29 cellular contexts compared by ENCODE assay signal in genomic region chr9:18368206-18368605, GRCh38.
"Had no signal": no experiment of that assay in that cellular context is flagged by ENCODE, and none has a peak within 500 bp of the region (broad histone marks: within the 10 kb centered on the region; RNA-seq: fewer than 3 reads in every experiment).

No MANE protein-coding gene starts in this region.

- H3K36me3 Mint-ChIP-seq: activated CD8-positive, alpha-beta memory T cell treated with anti-CD3 and anti-CD28 coated beads, Interleukin-2, amount 10 ng/mL, durations not matched to agents 7 days and 5 days; activated naive CD4-positive, alpha-beta T cell treated with anti-CD3 and anti-CD28 coated beads, Interleukin-2, amount 50 U/mL, for 24 hours; natural killer cell; neural progenitor cell; stimulated activated naive B cell treated with anti-CD40 and anti-IgM and Interleukin-4, amounts not matched to agents 10 μg/mL and 1 μg/mL and 100 μg/mL, for 72 hours had no signal

- H3K4me1 ChIP-seq: body of pancreas, gastrocnemius medialis, neural progenitor cell, upper lobe of left lung had no signal

- H3K4me1 Mint-ChIP-seq: activated B cell treated with CpG ODN at 0.5 μM for 24 hours; activated CD8-positive, alpha-beta memory T cell treated with anti-CD3 and anti-CD28 coated beads, Interleukin-2, amount 10 ng/mL, durations not matched to agents 7 days and 5 days; activated naive CD4-positive, alpha-beta T cell treated with anti-CD3 and anti-CD28 coated beads, Interleukin-2, amount 50 U/mL, for 24 hours; activated naive CD8-positive, alpha-beta T cell treated with anti-CD3 and anti-CD28 coated beads, Interleukin-2, amount 50 U/mL, for 24 hours; natural killer cell; neural progenitor cell had no signal

- H3K4me2 ChIP-seq: neural progenitor cell had no signal

- H3K27me3 Mint-ChIP-seq: activated B cell treated with CpG ODN at 0.5 μM for 24 hours; activated CD8-positive, alpha-beta memory T cell treated with anti-CD3 and anti-CD28 coated beads, Interleukin-2, amount 10 ng/mL, durations not matched to agents 7 days and 5 days; activated naive CD8-positive, alpha-beta T cell treated with anti-CD3 and anti-CD28 coated beads, Interleukin-2, amount 50 U/mL, for 24 hours; effector memory CD8-positive, alpha-beta T cell had no signal

- H3K9me3 Mint-ChIP-seq: activated B cell treated with CpG ODN at 0.5 μM for 24 hours; activated naive CD4-positive, alpha-beta T cell treated with anti-CD3 and anti-CD28 coated beads, Interleukin-2, amount 50 U/mL, for 24 hours; activated naive CD8-positive, alpha-beta T cell treated with anti-CD3 and anti-CD28 coated beads, Interleukin-2, amount 50 U/mL, for 24 hours; activated T-helper 2 cell treated with anti-CD3 and anti-CD28 coated beads, Interferon-gamma antibody, Interleukin-2, Interleukin-4, amounts not matched to agents 10 μg/mL and 5 μg/mL and 100 μg/mL, durations not matched to agents 14 hours and 24 hours and 36 hours; effector memory CD8-positive, alpha-beta T cell; neural progenitor cell; stimulated activated naive B cell treated with anti-CD40 and anti-IgM and Interleukin-4, amounts not matched to agents 10 μg/mL and 1 μg/mL and 100 μg/mL, for 72 hours had no signal

- H3K27ac Mint-ChIP-seq: activated B cell treated with CpG ODN at 0.5 μM for 24 hours; activated CD8-positive, alpha-beta memory T cell treated with anti-CD3 and anti-CD28 coated beads, Interleukin-2, amount 10 ng/mL, durations not matched to agents 7 days and 5 days; activated CD8-positive, alpha-beta T cell treated with anti-CD3 and anti-CD28 coated beads, Interleukin-2, amount 10 ng/mL, durations not matched to agents 7 days and 5 days; activated naive CD4-positive, alpha-beta T cell treated with anti-CD3 and anti-CD28 coated beads, Interleukin-2, amount 50 U/mL, for 24 hours; activated naive CD8-positive, alpha-beta T cell treated with anti-CD3 and anti-CD28 coated beads, Interleukin-2, amount 50 U/mL, for 24 hours; activated T-helper 2 cell treated with anti-CD3 and anti-CD28 coated beads, Interferon-gamma antibody, Interleukin-2, Interleukin-4, amounts not matched to agents 10 μg/mL and 5 μg/mL and 100 μg/mL, durations not matched to agents 14 hours and 24 hours and 36 hours; effector memory CD8-positive, alpha-beta T cell; natural killer cell; neural progenitor cell; stimulated activated naive B cell treated with anti-CD40 and anti-IgM and Interleukin-4, amounts not matched to agents 10 μg/mL and 1 μg/mL and 100 μg/mL, for 72 hours had no signal

- H3K27me3 ChIP-seq: body of pancreas, gastrocnemius medialis, neural progenitor cell, right atrium auricular region, stomach, thyroid gland, upper lobe of left lung, vagina had no signal

- H3K9ac ChIP-seq: neural progenitor cell had no signal

- H3K4me3 ChIP-seq: body of pancreas, gastrocnemius medialis, left ventricle myocardium inferior, lung, neural progenitor cell, right atrium auricular region, stomach, thyroid gland, upper lobe of left lung, vagina had no signal

- H3K36me3 ChIP-seq: gastrocnemius medialis, left ventricle myocardium inferior, neural progenitor cell, right atrium auricular region, stomach, thyroid gland, upper lobe of left lung, vagina had no signal

- H3K9me3 ChIP-seq: body of pancreas, gastrocnemius medialis, left ventricle myocardium inferior, right atrium auricular region, stomach, thyroid gland, upper lobe of left lung, vagina had no signal

- DNase-seq: activated B cell treated with CpG ODN at 0.5 μM for 24 hours; activated CD8-positive, alpha-beta memory T cell treated with anti-CD3 and anti-CD28 coated beads, Interleukin-2, amount 10 ng/mL, durations not matched to agents 7 days and 5 days; activated CD8-positive, alpha-beta T cell treated with anti-CD3 and anti-CD28 coated beads, Interleukin-2, amount 10 ng/mL, durations not matched to agents 7 days and 5 days; activated naive CD8-positive, alpha-beta T cell treated with anti-CD3 and anti-CD28 coated beads, Interleukin-2, amount 50 U/mL, for 24 hours; activated T-cell treated with anti-CD3 and anti-CD28 coated beads, Interleukin-2, amount 50 U/mL, for 48 hours; anterior cingulate cortex; body of pancreas; cortex of kidney; effector memory CD8-positive, alpha-beta T cell; gastrocnemius medialis; glutamatergic neuron; islet precursor cell; left ventricle myocardium inferior; mesendoderm; natural killer cell; occipital lobe; stimulated activated CD4-positive, alpha-beta T cell treated with anti-CD3 and anti-CD28 coated beads, Interleukin-15, amount 100 ng/mL, for 24 hours; stimulated activated CD4-positive, alpha-beta T cell treated with anti-CD3 and anti-CD28 coated beads, Interleukin-2, amount 100 ng/mL, for 24 hours; stimulated activated naive B cell treated with anti-CD40 and anti-IgM and Interleukin-4, amounts not matched to agents 10 μg/mL and 1 μg/mL and 100 μg/mL, for 72 hours; stomach; T-helper 2 cell; thyroid gland had no signal

- H3K27ac ChIP-seq: body of pancreas, gastrocnemius medialis, left ventricle myocardium inferior, neural progenitor cell, right atrium auricular region, stomach, thyroid gland, upper lobe of left lung, vagina had no signal

- H2AFZ ChIP-seq: neural progenitor cell had no signal

- H3K4me3 Mint-ChIP-seq: activated B cell treated with CpG ODN at 0.5 μM for 24 hours; activated CD8-positive, alpha-beta memory T cell treated with anti-CD3 and anti-CD28 coated beads, Interleukin-2, amount 10 ng/mL, durations not matched to agents 7 days and 5 days; activated CD8-positive, alpha-beta T cell treated with anti-CD3 and anti-CD28 coated beads, Interleukin-2, amount 10 ng/mL, durations not matched to agents 7 days and 5 days; activated naive CD4-positive, alpha-beta T cell treated with anti-CD3 and anti-CD28 coated beads, Interleukin-2, amount 50 U/mL, for 24 hours; activated naive CD8-positive, alpha-beta T cell treated with anti-CD3 and anti-CD28 coated beads, Interleukin-2, amount 50 U/mL, for 24 hours; effector memory CD8-positive, alpha-beta T cell; natural killer cell; neural progenitor cell; stimulated activated naive B cell treated with anti-CD40 and anti-IgM and Interleukin-4, amounts not matched to agents 10 μg/mL and 1 μg/mL and 100 μg/mL, for 72 hours had no signal
